Comparison of ENCODE assay signal across 20 cellular contexts in genomic region chrX:109952050-109952449, GRCh38. TPM values are rescaled to one million over a fixed set of nuclear protein-coding genes. Genes with fewer than 3 reads are reported as not detected.
DNase-seq lines count a peak whose midpoint lies in the region; ATAC-seq and TF ChIP-seq lines count a peak whose summit lies in the region.
"Had no signal": no experiment of that assay in that cellular context is flagged by ENCODE, and none has a peak within 500 bp of the region (broad histone marks: within the 10 kb centered on the region; RNA-seq: fewer than 3 reads in every experiment).

No MANE protein-coding gene starts in this region.

- RAD21 ChIA-PET in HCT116 (lab: Charles Lee; ENCODE audit: low non-redundant PET in 1 of 2, low total read pairs in 2 of 2, uncharacterized antibody in 2 of 2, unreplicated experiment in 2 of 2), result no interaction called here

- DNase-seq in AG10803 (ENCODE audit: low read depth) (peak; percentile 4), HCT116 (ENCODE audit: low read depth, low spot score) (no peak), mammary epithelial cell (peak; percentile 34), mucosa of gallbladder (ENCODE audit: low spot score) (peak; percentile 35), SIG-M5 (lab: John Stamatoyannopoulos, UW) (no peak), NCI-H526 (lab: John Stamatoyannopoulos, UW) (no peak), NCI-H1105 (lab: John Stamatoyannopoulos, UW) (no peak)
- no peak for DNase-seq in activated CD8-positive, alpha-beta T cell treated with anti-CD3 and anti-CD28 coated beads, Interleukin-2, amount 10 ng/mL, durations not matched to agents 7 days and 5 days
- DNase-seq: activated effector memory CD4-positive, alpha-beta T cell treated with Interleukin-2 at 50 U/mL for 16 hours; adrenal gland; IMR-90; left colon; NCI-H1105 treated with DMSO at 0.1 percent for 48 hours; ovary; small intestine; stimulated activated CD4-positive, alpha-beta T cell treated with anti-CD3 and anti-CD28 coated beads, Interleukin-4, amount 100 ng/mL, for 4 hours; stimulated activated CD8-positive, alpha-beta memory T cell treated with anti-CD3 and anti-CD28 coated beads, Interleukin-4, amount 100 ng/mL, for 48 hours had no signal

- TF ChIP-seq CTCF in AG10803 (conservative IDR thresholded peaks at IDR 0.05; ENCODE audit: low read length) (no peak), HCT116 (IDR thresholded peaks at IDR 0.05 in 2 of 3, conservative IDR thresholded peaks at IDR 0.05 in 1 of 3; ENCODE audit: borderline replicate concordance in 1 of 3, insufficient read depth in 1 of 3, low read depth in 2 of 3, low read length in 2 of 3) (no peak), mammary epithelial cell (conservative IDR thresholded peaks at IDR 0.05 in 1 of 2, IDR thresholded peaks at IDR 0.05 in 1 of 2; ENCODE audit: extremely low read depth in 1 of 2, insufficient read depth in 1 of 2, low read depth in 1 of 2, low read length in 2 of 2) (no peak)

- WGBS in mammary epithelial cell (ENCODE audit: low coverage, missing lambda C conversion rate), result 18% methylated on average over 2 of the region's 2 CpGs

- no peak overlapping the region for H3K4me3 Mint-ChIP-seq in activated CD8-positive, alpha-beta T cell treated with anti-CD3 and anti-CD28 coated beads, Interleukin-2, amount 10 ng/mL, durations not matched to agents 7 days and 5 days
- H3K4me3 Mint-ChIP-seq: GM23338; T-helper 2 cell treated with Interferon-gamma antibody and Interleukin-4, amounts not matched to agents 5 μg/mL and 100 μg/mL, for 36 hours had no signal

- H3K4me2 ChIP-seq in HCT116 (ENCODE audit: low read length) (peak overlapping the region; percentile 18), mammary epithelial cell (ENCODE audit: insufficient read depth, low read depth, low read length) (no peak overlapping the region)
- H3K4me2 ChIP-seq: GM23338, hepatocyte had no signal

- peak; percentile 75 for ATAC-seq in HCT116
- no peak for ATAC-seq in activated CD8-positive, alpha-beta T cell treated with anti-CD3 and anti-CD28 coated beads, Interleukin-2, amount 10 ng/mL, durations not matched to agents 7 days and 5 days
- ATAC-seq: GM23338, left colon had no signal

- no peaks in the 10 kb centered on the region for H3K36me3 Mint-ChIP-seq in activated CD8-positive, alpha-beta T cell treated with anti-CD3 and anti-CD28 coated beads, Interleukin-2, amount 10 ng/mL, durations not matched to agents 7 days and 5 days (ENCODE audit: low read depth)

- no peak overlapping the region for H3K27ac ChIP-seq in HCT116 (ENCODE audit: low read depth, low read length)
- no peak overlapping the region for H3K27ac ChIP-seq in mammary epithelial cell (ENCODE audit: insufficient read depth, low read depth, low read length)
- H3K27ac ChIP-seq: adrenal gland, hepatocyte, ovary had no signal

- POLR2A ChIA-PET in HCT116 (lab: Charles Lee), result no interaction called here
- POLR2A ChIA-PET in activated CD8-positive, alpha-beta T cell treated with anti-CD3 and anti-CD28 coated beads, Interleukin-2, amount 10 ng/mL, durations not matched to agents 7 days and 5 days (lab: Charles Lee), result no interaction called here

- H3K9me2 ChIP-seq in HCT116 (ENCODE audit: insufficient read depth), result no peaks in the 10 kb centered on the region

- H3K4me1 ChIP-seq in HCT116 (ENCODE audit: control insufficient read depth in 1 of 2, insufficient read depth in 2 of 2, low read length in 2 of 2) (peaks cover 0 to 8% of the 10 kb centered on the region in 2 experiments; a peak in 2 of 4 replicates), mammary epithelial cell (ENCODE audit: insufficient read depth, low read length) (peaks cover 8% of the 10 kb centered on the region)
- H3K4me1 ChIP-seq: adrenal gland had no signal

- H3K9me3 ChIP-seq in HCT116 (ENCODE audit: control insufficient read depth in 1 of 2, insufficient read depth in 1 of 2, low read depth in 1 of 2, low read length in 2 of 2), result no peaks in the 10 kb centered on the region
- no peaks in the 10 kb centered on the region for H3K9me3 ChIP-seq in mammary epithelial cell (replicated peaks; ENCODE audit: insufficient read depth, low read length)
- H3K9me3 ChIP-seq: adrenal gland, ovary had no signal

- no peaks in the 10 kb centered on the region for H3K27me3 ChIP-seq in HCT116 (ENCODE audit: insufficient read depth, low read length)
- no peaks in the 10 kb centered on the region for H3K27me3 ChIP-seq in mammary epithelial cell (ENCODE audit: insufficient read depth, low read length)
- H3K27me3 ChIP-seq: hepatocyte, ovary had no signal

- H3K27ac Mint-ChIP-seq in activated CD8-positive, alpha-beta T cell treated with anti-CD3 and anti-CD28 coated beads, Interleukin-2, amount 10 ng/mL, durations not matched to agents 7 days and 5 days, result no peak overlapping the region
- H3K27ac Mint-ChIP-seq: GM23338; T-helper 2 cell treated with Interferon-gamma antibody and Interleukin-4, amounts not matched to agents 5 μg/mL and 100 μg/mL, for 36 hours had no signal

- no peaks in the 10 kb centered on the region for H3K27me3 Mint-ChIP-seq in activated CD8-positive, alpha-beta T cell treated with anti-CD3 and anti-CD28 coated beads, Interleukin-2, amount 10 ng/mL, durations not matched to agents 7 days and 5 days (ENCODE audit: low read depth)

- dilution Hi-C loops in mammary epithelial cell (cut with HindIII; ENCODE audit: low sequenced_read_pairs), result no loop called here

- CTCF ChIA-PET in HCT116 (lab: Charles Lee) (no interaction called here), mammary epithelial cell (lab: Charles Lee; ENCODE audit: low non-redundant PET) (no interaction called here)
- CTCF ChIA-PET in activated CD8-positive, alpha-beta T cell treated with anti-CD3 and anti-CD28 coated beads, Interleukin-2, amount 10 ng/mL, durations not matched to agents 7 days and 5 days (lab: Charles Lee), result no interaction called here

- BruUV-seq in HCT116 (replicated peaks; lab: Mats Ljungman, UMichigan) (no TSS peak), mammary epithelial cell (replicated peaks; lab: Mats Ljungman, UMichigan) (no TSS peak)

- intact Hi-C loops in HCT116 (cut with micrococcal nuclease) (no loop called here), mammary epithelial cell (cut with micrococcal nuclease) (loop anchor here (5.0 kb wide), 1 partner anchor 40 kb away; no protein-coding TSS in a partner anchor)

- H3K36me3 ChIP-seq in HCT116 (ENCODE audit: control insufficient read depth in 1 of 2, insufficient read depth in 2 of 2, low read length in 2 of 2) (no peaks in the 10 kb centered on the region), mammary epithelial cell (ENCODE audit: insufficient read depth, low read length) (no peaks in the 10 kb centered on the region)
- H3K36me3 ChIP-seq: adrenal gland, ovary had no signal

- TF ChIP-seq RAD21 in HCT116 (IDR thresholded peaks at IDR 0.05; ENCODE audit: low read depth), result no peak

- H4K20me1 ChIP-seq in HCT116 (ENCODE audit: insufficient read depth), result no peaks in the 10 kb centered on the region
- H4K20me1 ChIP-seq in mammary epithelial cell (ENCODE audit: insufficient read depth, low read length), result no peaks in the 10 kb centered on the region

- no peaks in the 10 kb centered on the region for H3K79me2 ChIP-seq in HCT116 (ENCODE audit: insufficient read depth, low read length)
- H3K79me2 ChIP-seq in mammary epithelial cell (ENCODE audit: insufficient read depth, low read length), result no peaks in the 10 kb centered on the region
- H3K79me2 ChIP-seq: hepatocyte had no signal

- TF ChIP-seq POLR2A in HCT116 (IDR thresholded peaks at IDR 0.05; ENCODE audit: borderline replicate concordance, extremely low read depth, insufficient read depth, insufficient read length), result no peak

- peaks cover 12% of the 10 kb centered on the region for H3K4me1 Mint-ChIP-seq in activated CD8-positive, alpha-beta T cell treated with anti-CD3 and anti-CD28 coated beads, Interleukin-2, amount 10 ng/mL, durations not matched to agents 7 days and 5 days (ENCODE audit: low read depth)

- H3K9ac ChIP-seq in HCT116 (ENCODE audit: low read length) (no peak overlapping the region), mammary epithelial cell (ENCODE audit: insufficient read depth, low read length) (no peak overlapping the region)

- H3K4me3 ChIP-seq in AG10803 (ENCODE audit: low read length), result no peak overlapping the region
- no peak overlapping the region for H3K4me3 ChIP-seq in HCT116 (replicated peaks in 1 of 2; ENCODE audit: low read depth in 1 of 2, low read length in 2 of 2)
- H3K4me3 ChIP-seq in mammary epithelial cell (replicated peaks in 1 of 3; ENCODE audit: insufficient read depth in 1 of 3, low read depth in 2 of 3, low read length in 3 of 3), result no peak overlapping the region
- H3K4me3 ChIP-seq: adrenal gland, GM23338, hepatocyte, ovary had no signal

- no peaks in the 10 kb centered on the region for H3K9me3 Mint-ChIP-seq in activated CD8-positive, alpha-beta T cell treated with anti-CD3 and anti-CD28 coated beads, Interleukin-2, amount 10 ng/mL, durations not matched to agents 7 days and 5 days (ENCODE audit: insufficient read depth)
- H3K9me3 Mint-ChIP-seq: GM23338; T-helper 2 cell treated with Interferon-gamma antibody and Interleukin-4, amounts not matched to agents 5 μg/mL and 100 μg/mL, for 36 hours had no signal

- in situ Hi-C loops in mammary epithelial cell (cut with MboI; ENCODE audit: low sequenced_read_pairs in 2 of 2), result no loop called here

- no peak overlapping the region for H2AFZ ChIP-seq in HCT116 (ENCODE audit: low read depth, low read length, poor library complexity, severe bottlenecking)
- no peak overlapping the region for H2AFZ ChIP-seq in mammary epithelial cell (ENCODE audit: low read depth, low read length)
- H2AFZ ChIP-seq: GM23338, hepatocyte had no signal

TF ChIP-seq in HCT116, 20 proteins besides CTCF, POLR2A, EP300 and RAD21 (continues in another document):
- TF ChIP-seq ZNF274 (IDR thresholded peaks at IDR 0.05; ENCODE audit: low read depth, low read length), result no peak
- TF ChIP-seq JUND (IDR thresholded peaks at IDR 0.05), result no peak
- TF ChIP-seq SRF (IDR thresholded peaks at IDR 0.05; ENCODE audit: low read depth), result no peak
- TF ChIP-seq CEBPB (IDR thresholded peaks at IDR 0.05; ENCODE audit: low read depth), result no peak
- TF ChIP-seq TCF7L2 (IDR thresholded peaks at IDR 0.05; ENCODE audit: borderline replicate concordance, extremely low read depth, insufficient read depth, insufficient read length), result no peak
- no peak for TF ChIP-seq ELF1 (IDR thresholded peaks at IDR 0.05; ENCODE audit: borderline replicate concordance, low read depth)
- TF ChIP-seq, protein P1, sequence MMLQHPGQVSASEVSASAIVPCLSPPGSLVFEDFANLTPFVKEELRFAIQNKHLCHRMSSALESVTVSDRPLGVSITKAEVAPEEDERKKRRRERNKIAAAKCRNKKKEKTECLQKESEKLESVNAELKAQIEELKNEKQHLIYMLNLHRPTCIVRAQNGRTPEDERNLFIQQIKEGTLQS (IDR thresholded peaks at IDR 0.05), result no peak

RNA-seq across cellular contexts. Expression of gene TMEM164, which starts 50.9 kb away (rescaled TPM):
- 18.7 TPM for total RNA-seq in HCT116 (2021; ENCODE audit: unreplicated experiment)
- 12.0 and 15.6 TPM in 2 replicates for polyA plus RNA-seq in HCT116 (2012)
- 10 to 100 TPM in 1 of 2 donors, 1 to 10 TPM in 1; 8.3 to 19.1 TPM for total RNA-seq in mammary epithelial cell
- 18.8 TPM for polyA plus RNA-seq in mammary epithelial cell
- 32.6 TPM for polyA minus RNA-seq in mammary epithelial cell
- total RNA-seq in mucosa of gallbladder, result 45.8 TPM
- 10 to 100 TPM; 17.5 to 24.1 TPM for total RNA-seq in activated CD8-positive, alpha-beta T cell treated with anti-CD3 and anti-CD28 coated beads, Interleukin-2, amount 10 ng/mL, durations not matched to agents 7 days and 5 days

Comparison
In these comparisons a context has a peak if more than half of its experiments do, and no peak if none do; other contexts are left out.
1. DNase-seq: peak in AG10803 (single experiment), mammary epithelial cell (single experiment) and mucosa of gallbladder (single experiment); none in HCT116 (single experiment), SIG-M5 (single experiment), activated CD8-positive, alpha-beta T cell treated with anti-CD3 and anti-CD28 coated beads, Interleukin-2, amount 10 ng/mL, durations not matched to agents 7 days and 5 days (single experiment), NCI-H526 (0 of 2) and NCI-H1105 (single experiment).